ENCODE assay signal across 28 cellular contexts in genomic region chr15:31252386-31252785, GRCh38.
"Had no signal": no experiment of that assay in that cellular context is flagged by ENCODE, and none has a peak within 500 bp of the region (broad histone marks: within the 10 kb centered on the region; RNA-seq: fewer than 3 reads in every experiment).

No MANE protein-coding gene starts in this region.

- H3K27me3 ChIP-seq: colonic mucosa, esophagus squamous epithelium had no signal

- H3K27ac ChIP-seq: colonic mucosa, epithelial cell of prostate, esophagus squamous epithelium, left ventricle myocardium inferior, thoracic aorta had no signal

- FAIRE-seq: bronchial epithelial cell, endometrium, islet of Langerhans, small intestine, urothelium cell line had no signal

- DNase-seq: activated CD4-positive, alpha-beta T cell treated with anti-CD3 and anti-CD28 coated beads for 1 hour; activated CD4-positive, alpha-beta T cell treated with anti-CD3 and anti-CD28 coated beads, Interleukin-2, amount 50 U/mL, for 1 hour; activated CD8-positive, alpha-beta T cell treated with anti-CD3 and anti-CD28 coated beads for 36 hours; activated gamma-delta T cell treated with Interleukin-2 at 50 U/mL for 16 hours; activated naive CD4-positive, alpha-beta T cell treated with anti-CD3 and anti-CD28 coated beads, Interleukin-2, amount 50 U/mL, for 16 hours; activated T-cell treated with anti-CD3 and anti-CD28 coated beads, Interleukin-2, amount 50 U/mL, for 4 hours; amniotic stem cell; colonic mucosa; effector CD8-positive, alpha-beta T cell; esophagus squamous epithelium; foreskin melanocyte; left ventricle myocardium inferior; small intestine; stimulated activated CD4-positive, alpha-beta T cell treated with anti-CD3 and anti-CD28 coated beads, Interleukin-4, amount 100 ng/mL, for 24 hours; trophoblast cell had no signal

- ATAC-seq: activated CD8-positive, alpha-beta T cell treated with anti-CD3 and anti-CD28 coated beads for 36 hours; activated T-cell treated with anti-CD3 and anti-CD28 coated beads, Interleukin-2, amount 50 U/mL, for 4 hours; activated T-helper 17 cell treated with anti-CD3 and anti-CD28 coated beads, Interleukin-2, amount 50 U/mL, for 72 hours; mucosa of descending colon; natural killer cell treated with Interleukin-12 subunit alpha and Interleukin-12 subunit beta and Interleukin-15 and Interleukin-18, amount 100 ng/mL, for 72 hours; sciatic nerve; stimulated activated effector memory CD8-positive, alpha-beta T cell treated with anti-CD3 and anti-CD28 coated beads, Interleukin-12 subunit alpha, Interleukin-12 subunit beta, amount 100 ng/mL, for 72 hours; WTC11 had no signal

- H3K36me3 ChIP-seq: colonic mucosa, esophagus squamous epithelium, left ventricle myocardium inferior, thoracic aorta had no signal

- H3K9me3 ChIP-seq: colonic mucosa, esophagus squamous epithelium, left ventricle myocardium inferior, mucosa of descending colon, thoracic aorta had no signal

- H3K4me3 ChIP-seq: colonic mucosa, esophagus squamous epithelium, left ventricle myocardium inferior, lung, mucosa of descending colon, thoracic aorta had no signal
